ENCODE assay signal across 1 cellular context in genomic region chr16:67349172-67349571, GRCh38.
TF ChIP-seq lines count a peak whose summit lies in the region.

No MANE protein-coding gene starts in this region.

TF ChIP-seq in liver, 16 proteins besides CTCF, POLR2A, EP300 and RAD21 (continued from another document):
- TF ChIP-seq TAF1 (conservative IDR thresholded peaks at IDR 0.05): no peak
- no peak for TF ChIP-seq GABPA (IDR thresholded peaks at IDR 0.05 in 1 of 2, conservative IDR thresholded peaks at IDR 0.05 in 1 of 2)
- no peak for TF ChIP-seq FOXA1 (IDR thresholded peaks at IDR 0.05)
